Comparison of ENCODE assay signal across 8 cellular contexts in genomic region chr10:6347391-6347951, GRCh38.
DNase-seq lines count a peak whose midpoint lies in the region; ATAC-seq and TF ChIP-seq lines count a peak whose summit lies in the region.

No MANE protein-coding gene starts in this region.

- POLR2A ChIA-PET in activated CD8-positive, alpha-beta T cell treated with anti-CD3 and anti-CD28 coated beads for 36 hours (lab: Charles Lee): interaction anchor here (0.7 to 3.7 kb wide), 23 partner anchors 8 to 289 kb away, joined by 3 to 22 read pairs (median 5); partner anchors contain the start of gene PFKFB3

- TF ChIP-seq CTCF in activated CD8-positive, alpha-beta T cell treated with anti-CD3 and anti-CD28 coated beads for 36 hours (IDR thresholded peaks at IDR 0.05): no peak

- DNase-seq in activated CD8-positive, alpha-beta T cell treated with anti-CD3 and anti-CD28 coated beads for 36 hours: peak; percentile 77
- DNase-seq in head of caudate nucleus (peak in 27 of 42 donors; percentile 11 to 69 (median 35)), ureter (ENCODE audit: low spot score) (no peak), HT-29 (ENCODE audit: low spot score) (no peak), mucosa of gallbladder (ENCODE audit: low spot score) (no peak)
- DNase-seq in stimulated activated CD8-positive, alpha-beta memory T cell treated with anti-CD3 and anti-CD28 coated beads, Interleukin-2, amount 100 ng/mL, for 48 hours (ENCODE audit: low read depth in 2 of 2): peak; percentile 32 to 49

- H3K4me3 Mint-ChIP-seq in activated CD8-positive, alpha-beta T cell treated with anti-CD3 and anti-CD28 coated beads for 36 hours: peak overlapping the region; percentile 66

- ATAC-seq in GM19324 (IDR thresholded peaks at IDR 0.05; ENCODE audit: low FRiP score, unreplicated experiment) (peak; percentile 37), HG03439 (IDR thresholded peaks at IDR 0.05; ENCODE audit: unreplicated experiment) (peak; percentile 36)
- ATAC-seq in activated CD8-positive, alpha-beta T cell treated with anti-CD3 and anti-CD28 coated beads for 36 hours: peak; percentile 63

- CTCF ChIA-PET in activated CD8-positive, alpha-beta T cell treated with anti-CD3 and anti-CD28 coated beads for 36 hours (lab: Charles Lee): interaction anchor here (0.8 to 4.5 kb wide), 16 partner anchors 13 to 273 kb away, joined by 3 to 39 read pairs (median 3); partner anchors contain the start of gene PFKFB3

- H3K27me3 Mint-ChIP-seq in activated CD8-positive, alpha-beta T cell treated with anti-CD3 and anti-CD28 coated beads for 36 hours: no peaks in the 10 kb centered on the region

- H3K27ac Mint-ChIP-seq in activated CD8-positive, alpha-beta T cell treated with anti-CD3 and anti-CD28 coated beads for 36 hours: peak overlapping the region; percentile 99

- H3K4me1 Mint-ChIP-seq in activated CD8-positive, alpha-beta T cell treated with anti-CD3 and anti-CD28 coated beads for 36 hours (ENCODE audit: low read depth): peaks cover 57% of the 10 kb centered on the region

- intact Hi-C loops in activated CD8-positive, alpha-beta T cell treated with anti-CD3 and anti-CD28 coated beads for 36 hours (cut with micrococcal nuclease): no loop called here
- intact Hi-C loops in head of caudate nucleus (cut with DNase I): no loop called here

- H3K36me3 Mint-ChIP-seq in activated CD8-positive, alpha-beta T cell treated with anti-CD3 and anti-CD28 coated beads for 36 hours (ENCODE audit: low read depth): peaks cover 3% of the 10 kb centered on the region

- peaks cover 6% of the 10 kb centered on the region for H3K9me3 Mint-ChIP-seq in activated CD8-positive, alpha-beta T cell treated with anti-CD3 and anti-CD28 coated beads for 36 hours

Comparison
In these comparisons a context has a peak if more than half of its experiments do, and no peak if none do; other contexts are left out.
1. DNase-seq: peak in activated CD8-positive, alpha-beta T cell treated with anti-CD3 and anti-CD28 coated beads for 36 hours (single experiment), head of caudate nucleus (27 of 42) and stimulated activated CD8-positive, alpha-beta memory T cell treated with anti-CD3 and anti-CD28 coated beads, Interleukin-2, amount 100 ng/mL, for 48 hours (2 of 2); none in ureter (single experiment), HT-29 (single experiment) and mucosa of gallbladder (single experiment).
2. Peak in every context shown above with its lines, with median percentiles within 50 percentile points of each other: ATAC-seq.